Comparison of ENCODE assay signal across 1 cellular context in genomic region chr11:46285594-46286033, GRCh38.
TF ChIP-seq lines count a peak whose summit lies in the region.

No MANE protein-coding gene starts in this region.

TF ChIP-seq in HepG2, 621 proteins besides CTCF, POLR2A, EP300 and RAD21:
- TF ChIP-seq ZNF768 (CRISPR knock-in tag; IDR thresholded peaks at IDR 0.05) = peak; percentile 56; the same call in 1 of the 2 replicates
- no peak for TF ChIP-seq THRA (CRISPR knock-in tag; IDR thresholded peaks at IDR 0.05; ENCODE audit: borderline replicate concordance)
- peak; percentile 50 for TF ChIP-seq PBX2 (CRISPR knock-in tag; IDR thresholded peaks at IDR 0.05)
- no peak for TF ChIP-seq ZNF235 (CRISPR knock-in tag; IDR thresholded peaks at IDR 0.05; ENCODE audit: borderline replicate concordance)
